Comparison of ENCODE assay signal across 18 cellular contexts in genomic region chr5:32279223-32279622, GRCh38. TPM values are rescaled to one million over a fixed set of nuclear protein-coding genes. Genes with fewer than 3 reads are reported as not detected.
DNase-seq lines count a peak whose midpoint lies in the region; ATAC-seq and TF ChIP-seq lines count a peak whose summit lies in the region.
"Had no signal": no experiment of that assay in that cellular context is flagged by ENCODE, and none has a peak within 500 bp of the region (broad histone marks: within the 10 kb centered on the region; RNA-seq: fewer than 3 reads in every experiment).

No MANE protein-coding gene starts in this region.

- H3K56ac ChIP-seq in H9 (ENCODE audit: insufficient read length, low read depth, low read length), result no peak overlapping the region

- H3K14ac ChIP-seq in H9 (ENCODE audit: insufficient read depth, low read length), result no peak overlapping the region

- no peak overlapping the region for H2BK20ac ChIP-seq in H9 (ENCODE audit: low read depth, low read length, poor library complexity, severe bottlenecking)

- peaks cover 41% of the 10 kb centered on the region for H3K36me3 Mint-ChIP-seq in activated CD4-positive, alpha-beta T cell treated with anti-CD3 and anti-CD28 coated beads, Interleukin-2, amount 10 ng/mL, durations not matched to agents 7 days and 5 days (ENCODE audit: low read depth)
- peaks cover 11 to 31% (median 27%) of the 10 kb centered on the region in 3 experiments for H3K36me3 Mint-ChIP-seq in H9 (ENCODE audit: insufficient read depth in 1 of 3, low read depth in 3 of 3)
- H3K36me3 Mint-ChIP-seq in activated T-helper 17 cell treated with anti-CD3 and anti-CD28 coated beads, Interleukin-2, amount 50 U/mL, for 72 hours (ENCODE audit: low read depth), result peaks cover 32% of the 10 kb centered on the region
- peaks cover 16% of the 10 kb centered on the region for H3K36me3 Mint-ChIP-seq in nephron (ENCODE audit: low read depth)
- peaks cover 16% of the 10 kb centered on the region for H3K36me3 Mint-ChIP-seq in endothelial cell (ENCODE audit: low read depth, unreplicated experiment)

- no peaks in the 10 kb centered on the region for H3K27me3 ChIP-seq in H9 (ENCODE audit: insufficient read depth, low read length)
- H3K27me3 ChIP-seq: MG63, Peyer's patch had no signal

- ATAC-seq in activated T-helper 17 cell treated with anti-CD3 and anti-CD28 coated beads, Interleukin-2, amount 50 U/mL, for 72 hours (replicated peaks), result no peak
- ATAC-seq in HG03025 (IDR thresholded peaks at IDR 0.05; ENCODE audit: low FRiP score, unreplicated experiment), result no peak
- ATAC-seq in HG03135 (IDR thresholded peaks at IDR 0.05; ENCODE audit: unreplicated experiment), result no peak

- peaks cover 8% of the 10 kb centered on the region; the same call in 1 of the 2 replicates for H3K79me2 ChIP-seq in H9 (ENCODE audit: insufficient read depth, low read length)

- H2AFZ ChIP-seq in H9 (ENCODE audit: low read length), result no peak overlapping the region

- no peak overlapping the region for H2AK5ac ChIP-seq in H9 (ENCODE audit: insufficient read length, low read length)

- no peak overlapping the region for H4K8ac ChIP-seq in H9 (replicated peaks; ENCODE audit: insufficient read length, low read depth, low read length)

- H3K9ac ChIP-seq in H9 (ENCODE audit: extremely low read depth, insufficient read length, low read length), result no peak overlapping the region

- no peak overlapping the region for H3K4me2 ChIP-seq in H9 (ENCODE audit: insufficient read depth, insufficient read length, low read length)

- H2BK12ac ChIP-seq in H9 (ENCODE audit: insufficient read length, low read depth, low read length), result no peak overlapping the region

- POLR2A ChIA-PET in activated CD4-positive, alpha-beta T cell treated with anti-CD3 and anti-CD28 coated beads, Interleukin-2, amount 10 ng/mL, durations not matched to agents 7 days and 5 days (lab: Charles Lee), result no interaction called here

- peak overlapping the region; percentile 46 for H3K27ac Mint-ChIP-seq in activated CD4-positive, alpha-beta T cell treated with anti-CD3 and anti-CD28 coated beads, Interleukin-2, amount 10 ng/mL, durations not matched to agents 7 days and 5 days
- H3K27ac Mint-ChIP-seq in H9 (peak overlapping the region in 2 of 3 experiments; percentile 79 to 85; a peak in 4 of 7 replicates), nephron (peak overlapping the region in 2 of 3 experiments; percentile 27 to 41), endothelial cell (ENCODE audit: unreplicated experiment) (no peak overlapping the region)
- H3K27ac Mint-ChIP-seq in activated T-helper 17 cell treated with anti-CD3 and anti-CD28 coated beads, Interleukin-2, amount 50 U/mL, for 72 hours, result no peak overlapping the region

- peaks cover 3% of the 10 kb centered on the region for H3K9me3 Mint-ChIP-seq in activated CD4-positive, alpha-beta T cell treated with anti-CD3 and anti-CD28 coated beads, Interleukin-2, amount 10 ng/mL, durations not matched to agents 7 days and 5 days
- H3K9me3 Mint-ChIP-seq in H9 (no peaks in the 10 kb centered on the region), nephron (no peaks in the 10 kb centered on the region), endothelial cell (ENCODE audit: unreplicated experiment) (no peaks in the 10 kb centered on the region)
- H3K9me3 Mint-ChIP-seq in activated T-helper 17 cell treated with anti-CD3 and anti-CD28 coated beads, Interleukin-2, amount 50 U/mL, for 72 hours, result no peaks in the 10 kb centered on the region
- H3K9me3 Mint-ChIP-seq: CD4-positive, CD25-positive, alpha-beta regulatory T cell; HFFc6 had no signal

- no peak overlapping the region for H3K23ac ChIP-seq in H9 (ENCODE audit: insufficient read length, low read depth, low read length)

- no peaks in the 10 kb centered on the region for H3K27me3 Mint-ChIP-seq in activated CD4-positive, alpha-beta T cell treated with anti-CD3 and anti-CD28 coated beads, Interleukin-2, amount 10 ng/mL, durations not matched to agents 7 days and 5 days
- H3K27me3 Mint-ChIP-seq in H9 (ENCODE audit: low read depth) (no peaks in the 10 kb centered on the region), nephron (ENCODE audit: low read depth) (no peaks in the 10 kb centered on the region), endothelial cell (ENCODE audit: unreplicated experiment) (peaks cover 6% of the 10 kb centered on the region)
- H3K27me3 Mint-ChIP-seq in activated T-helper 17 cell treated with anti-CD3 and anti-CD28 coated beads, Interleukin-2, amount 50 U/mL, for 72 hours, result no peaks in the 10 kb centered on the region
- H3K27me3 Mint-ChIP-seq: CD4-positive, CD25-positive, alpha-beta regulatory T cell had no signal

- no peak for DNase-seq in activated CD4-positive, alpha-beta T cell treated with anti-CD3 and anti-CD28 coated beads, Interleukin-2, amount 10 ng/mL, durations not matched to agents 7 days and 5 days
- DNase-seq in activated CD4-positive, alpha-beta T cell treated with anti-CD3 and anti-CD28 coated beads for 48 hours, result no peak
- DNase-seq in H9 (no peak), endothelial cell (ENCODE audit: low spot score) (no peak)
- DNase-seq: CD4-positive, CD25-positive, alpha-beta regulatory T cell; GDM1; GOT3; HFFc6; KG1; MG63; NCI-H1105; NCI-H1694 treated with DMSO at 0.1 percent for 48 hours; Peyer's patch; SHP77 treated with DMSO at 0.1 percent for 48 hours had no signal

- H3K79me1 ChIP-seq in H9 (ENCODE audit: insufficient read depth, low read depth, low read length, poor library complexity, severe bottlenecking), result no peaks in the 10 kb centered on the region

- H4K91ac ChIP-seq in H9 (ENCODE audit: insufficient read length, low read depth, low read length), result no peak overlapping the region

- peaks cover 13% of the 10 kb centered on the region for H3K4me1 ChIP-seq in H9 (ENCODE audit: insufficient read depth, low read length)

- TF ChIP-seq CTCF in H9 (conservative IDR thresholded peaks at IDR 0.05), result no peak
- TF ChIP-seq CTCF in nephron (IDR thresholded peaks at IDR 0.05; ENCODE audit: unreplicated experiment in 3 of 3), result no peak
- no peak for TF ChIP-seq CTCF in endothelial cell (IDR thresholded peaks at IDR 0.05; ENCODE audit: unreplicated experiment)

- no peak overlapping the region for H4K5ac ChIP-seq in H9 (ENCODE audit: insufficient read length, low read depth, low read length)

- H3T11ph ChIP-seq in H9 (ENCODE audit: low read length), result no peak overlapping the region

- H3K4ac ChIP-seq in H9 (ENCODE audit: low read depth, low read length), result no peak overlapping the region

- H3K27ac ChIP-seq in H9 (ENCODE audit: insufficient read length, low read depth, low read length), result no peak overlapping the region
- H3K27ac ChIP-seq: Peyer's patch had no signal

- no peak overlapping the region for H3K18ac ChIP-seq in H9 (ENCODE audit: insufficient read length, low read depth, low read length)

- H2BK15ac ChIP-seq in H9 (ENCODE audit: low read depth, low read length), result no peak overlapping the region

- no CpG with 5 or more reads among the region's 3 CpGs for WGBS in H9 (ENCODE audit: extremely low coverage, insufficient read length, low lambda C conversion rate)

- no peak overlapping the region for H2BK5ac ChIP-seq in H9 (ENCODE audit: insufficient read length, low read length)

- H3K9me3 ChIP-seq in H9 (ENCODE audit: control insufficient read depth, low read depth, low read length), result no peaks in the 10 kb centered on the region
- H3K9me3 ChIP-seq: MG63, Peyer's patch had no signal

- H3K23me2 ChIP-seq in H9 (ENCODE audit: insufficient read length, low read depth, low read length, poor library complexity, severe bottlenecking), result no peaks in the 10 kb centered on the region

- H4K20me1 ChIP-seq in H9 (ENCODE audit: control insufficient read depth, insufficient read depth, insufficient read length), result no peaks in the 10 kb centered on the region

- no peak overlapping the region for H2BK120ac ChIP-seq in H9 (ENCODE audit: low read depth, low read length, poor library complexity, severe bottlenecking)

- CTCF ChIA-PET in activated CD4-positive, alpha-beta T cell treated with anti-CD3 and anti-CD28 coated beads, Interleukin-2, amount 10 ng/mL, durations not matched to agents 7 days and 5 days (lab: Charles Lee), result interaction anchor here (1.3 kb wide), 1 partner anchor 17 kb away, joined by 3 read pairs; no protein-coding TSS in a partner anchor

- no peak overlapping the region for H3K4me3 Mint-ChIP-seq in activated CD4-positive, alpha-beta T cell treated with anti-CD3 and anti-CD28 coated beads, Interleukin-2, amount 10 ng/mL, durations not matched to agents 7 days and 5 days
- no peak overlapping the region for H3K4me3 Mint-ChIP-seq in H9
- peak overlapping the region; percentile 74 for H3K4me3 Mint-ChIP-seq in activated T-helper 17 cell treated with anti-CD3 and anti-CD28 coated beads, Interleukin-2, amount 50 U/mL, for 72 hours
- H3K4me3 Mint-ChIP-seq in nephron, result no peak overlapping the region
- H3K4me3 Mint-ChIP-seq in endothelial cell (ENCODE audit: unreplicated experiment), result no peak overlapping the region
- H3K4me3 Mint-ChIP-seq: HFFc6 had no signal

- H3K4me1 Mint-ChIP-seq in activated CD4-positive, alpha-beta T cell treated with anti-CD3 and anti-CD28 coated beads, Interleukin-2, amount 10 ng/mL, durations not matched to agents 7 days and 5 days, result peaks cover 64% of the 10 kb centered on the region
- H3K4me1 Mint-ChIP-seq in H9 (peaks cover 68 to 76% of the 10 kb centered on the region in 2 experiments), nephron (peaks cover 22% of the 10 kb centered on the region), endothelial cell (ENCODE audit: unreplicated experiment) (peaks cover 25% of the 10 kb centered on the region)
- peaks cover 42% of the 10 kb centered on the region for H3K4me1 Mint-ChIP-seq in activated T-helper 17 cell treated with anti-CD3 and anti-CD28 coated beads, Interleukin-2, amount 50 U/mL, for 72 hours

RNA-seq across cellular contexts. Expression of gene MTMR12, which starts 33.5 kb away (rescaled TPM):
- total RNA-seq in activated CD4-positive, alpha-beta T cell treated with anti-CD3 and anti-CD28 coated beads, Interleukin-2, amount 10 ng/mL, durations not matched to agents 7 days and 5 days, result 10 to 100 TPM; 24.3 to 29.1 TPM
- total RNA-seq in H9 (2021) (39.3 and 39.4 TPM in 2 replicates), endothelial cell (ENCODE audit: unreplicated experiment) (39.4 TPM)
- 10 to 100 TPM; 28.4 TPM for total RNA-seq in activated T-helper 17 cell treated with anti-CD3 and anti-CD28 coated beads, Interleukin-2, amount 50 U/mL, for 72 hours

Comparison
In these comparisons a context has a peak if more than half of its experiments do, and no peak if none do; other contexts are left out.
1. H3K27ac Mint-ChIP-seq: peak in activated CD4-positive, alpha-beta T cell treated with anti-CD3 and anti-CD28 coated beads, Interleukin-2, amount 10 ng/mL, durations not matched to agents 7 days and 5 days (single experiment), H9 (2 of 3) and nephron (2 of 3); none in activated T-helper 17 cell treated with anti-CD3 and anti-CD28 coated beads, Interleukin-2, amount 50 U/mL, for 72 hours (single experiment) and endothelial cell (single experiment).